ENCODE assay signal across 10 cellular contexts in the genomic region with DNA sequence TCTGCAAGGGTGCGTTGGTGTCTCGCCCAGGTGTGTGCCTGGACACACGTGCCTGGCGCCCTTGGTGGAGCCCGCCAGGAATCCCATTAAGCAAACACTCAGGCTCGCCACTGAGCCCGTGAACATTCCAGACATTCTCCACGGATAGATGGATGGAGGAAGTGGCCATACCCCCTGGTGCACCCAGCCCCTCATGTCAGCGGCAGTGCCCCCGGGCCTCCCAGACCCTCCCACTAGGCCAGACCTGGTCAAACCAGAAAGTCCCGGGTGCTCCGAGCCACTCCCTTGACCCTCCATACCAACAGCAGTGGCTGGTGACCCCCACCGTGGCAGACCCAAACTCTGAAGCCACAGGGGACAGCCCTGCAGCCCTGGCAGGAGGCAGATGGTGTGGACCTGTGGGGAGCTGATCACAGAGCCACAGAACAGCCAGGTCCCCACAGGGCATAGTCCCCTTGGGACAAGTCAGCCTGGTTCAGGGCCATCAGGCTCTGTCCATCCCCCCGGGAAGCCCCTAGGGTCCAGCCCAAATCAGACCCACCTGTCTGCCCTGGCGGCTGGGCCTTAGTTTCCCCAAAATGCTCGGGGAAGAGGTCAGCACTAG. TPM values are rescaled to one million over a fixed set of nuclear protein-coding genes. Genes with fewer than 3 reads are reported as not detected.
DNase-seq lines count a peak whose midpoint lies in the region; ATAC-seq, FAIRE-seq and TF ChIP-seq lines count a peak whose summit lies in the region.
"Had no signal": no experiment of that assay in that cellular context is flagged by ENCODE, and none has a peak within 500 bp of the region (broad histone marks: within the 10 kb centered on the region; RNA-seq: fewer than 3 reads in every experiment).

No MANE protein-coding gene starts in this region.

- H3K27ac ChIP-seq in VCaP: peak overlapping the region; percentile 97
- H3K27ac ChIP-seq in kidney (ENCODE audit: low read depth in 2 of 2, low read length in 2 of 2): peak overlapping the region; percentile 90 to 92
- H3K27ac ChIP-seq in skeletal muscle tissue (ENCODE audit: low read depth, low read length): peak overlapping the region; percentile 11
- H3K27ac ChIP-seq in caudate nucleus (ENCODE audit: low read depth, low read length): no peak overlapping the region

- H3K27me3 ChIP-seq in skeletal muscle tissue (ENCODE audit: control insufficient read depth in 3 of 3, insufficient read depth in 3 of 3, low read length in 3 of 3): peaks cover 23 to 45% (median 25%) of the 10 kb centered on the region in 3 donors

- TF ChIP-seq CTCF in VCaP (conservative IDR thresholded peaks at IDR 0.05) (no peak), kidney (IDR thresholded peaks at IDR 0.05; ENCODE audit: borderline replicate concordance, extremely low read depth, insufficient read depth) (no peak)

- H3K9ac ChIP-seq in kidney (ENCODE audit: low read length in 2 of 2) (peak overlapping the region; percentile 48 to 84), skeletal muscle tissue (ENCODE audit: low read depth in 1 of 3, low read length in 3 of 3) (no peak overlapping the region)

- FAIRE-seq in kidney (lab: Jason Lieb, UNC): no peak

- H3K36me3 ChIP-seq in kidney (ENCODE audit: control insufficient read depth in 1 of 2, insufficient read depth in 2 of 2, low read length in 2 of 2): no peaks in the 10 kb centered on the region
- H3K36me3 ChIP-seq in skeletal muscle tissue (ENCODE audit: control insufficient read depth in 3 of 3, insufficient read depth in 3 of 3, low read length in 3 of 3): peaks cover 0 to 8% (median 1%) of the 10 kb centered on the region in 3 donors

- DNase-seq in ELF-1 (ENCODE audit: low read depth, low spot score): peak; percentile 67
- peak; percentile 93 for DNase-seq in kidney
- no peak for DNase-seq in NCI-H774 (lab: John Stamatoyannopoulos, UW)
- DNase-seq in activated CD4-positive, alpha-beta T cell treated with anti-CD3 and anti-CD28 coated beads, Interleukin-2, amount 50 U/mL, for 48 hours: no peak
- no peak for DNase-seq in caudate nucleus (lab: John Stamatoyannopoulos, UW)
- DNase-seq: DMS53; stimulated activated CD4-positive, alpha-beta T cell treated with anti-CD3 and anti-CD28 coated beads, Interleukin-2, amount 100 ng/mL, for 48 hours had no signal

- peaks cover 21 to 62% of the 10 kb centered on the region in 2 donors for H3K4me1 ChIP-seq in kidney (ENCODE audit: control insufficient read depth in 1 of 2, insufficient read depth in 1 of 2, low read depth in 1 of 2, low read length in 2 of 2)
- peaks cover 14 to 36% (median 14%) of the 10 kb centered on the region in 3 donors for H3K4me1 ChIP-seq in skeletal muscle tissue (ENCODE audit: control insufficient read depth in 3 of 3, insufficient read depth in 3 of 3, low read length in 3 of 3)

- intact Hi-C loops in kidney (cut with DNase I): no loop called here

- H3K9me3 ChIP-seq in kidney (ENCODE audit: control insufficient read depth in 1 of 2, low read length in 2 of 2) (no peaks in the 10 kb centered on the region), skeletal muscle tissue (ENCODE audit: control insufficient read depth in 3 of 3, low read length in 3 of 3) (no peaks in the 10 kb centered on the region)

- no peak for ATAC-seq in HG03342 (IDR thresholded peaks at IDR 0.05; ENCODE audit: unreplicated experiment)

- H3K4me3 ChIP-seq in kidney (ENCODE audit: low read length in 2 of 2): peak overlapping the region in 1 of 2 donors; percentile 74
- no peak overlapping the region for H3K4me3 ChIP-seq in skeletal muscle tissue (ENCODE audit: low read length in 3 of 3)

RNA-seq across cellular contexts. Expression of a gene that starts 1.9 kb away (rescaled TPM):
- 287 TPM for total RNA-seq in kidney
- 199 TPM for polyA plus RNA-seq in kidney (ENCODE audit: insufficient read depth, low read depth, low replicate concordance)
- 1.0 TPM for total RNA-seq in skeletal muscle tissue

RNA-seq across cellular contexts. Expression of a gene that starts 12.3 kb away (rescaled TPM):
- total RNA-seq in kidney (38.6 TPM), skeletal muscle tissue (5.7 TPM)
- 36.2 TPM for polyA plus RNA-seq in kidney (ENCODE audit: insufficient read depth, low read depth, low replicate concordance)

RNA-seq across cellular contexts. Expression of a gene that starts 12.9 kb away (rescaled TPM):
- total RNA-seq in kidney (54.5 TPM), skeletal muscle tissue (17.2 TPM)
- 30.2 TPM for polyA plus RNA-seq in kidney (ENCODE audit: insufficient read depth, low read depth, low replicate concordance)

RNA-seq across cellular contexts. Expression of a gene that starts 39.3 kb away (rescaled TPM):
- total RNA-seq in kidney (175 TPM), skeletal muscle tissue (78.3 TPM)
- polyA plus RNA-seq in kidney (ENCODE audit: insufficient read depth, low read depth, low replicate concordance): 312 TPM

Comparison
In these comparisons a context has a peak if more than half of its experiments do, and no peak if none do; other contexts are left out.
1. DNase-seq: peak in ELF-1 (single experiment) and kidney (single experiment); none in NCI-H774 (single experiment), activated CD4-positive, alpha-beta T cell treated with anti-CD3 and anti-CD28 coated beads, Interleukin-2, amount 50 U/mL, for 48 hours (0 of 2) and caudate nucleus (0 of 61).
2. H3K9ac ChIP-seq: peak in kidney (2 of 2); none in skeletal muscle tissue (0 of 3).
3. RNA of a gene that starts 1.9 kb away (total RNA-seq): 287 TPM in kidney (single experiment); 1.0 TPM in skeletal muscle tissue (single experiment); every median in the first group is over 100 times any median in the second.